In genomic region chr20:34017610-34018009, GRCh38 we compare ENCODE assay signal across 10 cellular contexts. TPM values are rescaled to one million over a fixed set of nuclear protein-coding genes. Genes with fewer than 3 reads are reported as not detected.
A peak's percentile ranks its signal among the peaks of the same experiment; 100 is the strongest.
DNase-seq lines count a peak whose midpoint lies in the region; ATAC-seq, FAIRE-seq and TF ChIP-seq lines count a peak whose summit lies in the region.
"Had no signal": no experiment of that assay in that cellular context is flagged by ENCODE, and none has a peak within 500 bp of the region (broad histone marks: within the 10 kb centered on the region; RNA-seq: fewer than 3 reads in every experiment).

No MANE protein-coding gene starts in this region.

- ATAC-seq in HepG2, result no peak
- no peak for ATAC-seq in right lobe of liver
- ATAC-seq in upper lobe of right lung, result no peak
- ATAC-seq in GM21717 (IDR thresholded peaks at IDR 0.05; ENCODE audit: unreplicated experiment), result no peak

- peaks cover 9% of the 10 kb centered on the region for H3K9me3 Mint-ChIP-seq in type B pancreatic cell

- DNase-seq in HepG2 (ENCODE audit: low spot score) (no peak), right lobe of liver (no peak), SW480 (ENCODE audit: low spot score) (peak; percentile 44), fibroblast of villous mesenchyme (ENCODE audit: low read depth) (peak; percentile 74), type B pancreatic cell (ENCODE audit: extremely low spot score, unreplicated experiment) (no peak), upper lobe of right lung (no peak), cardiac septum (ENCODE audit: low spot score) (no peak)
- DNase-seq: cerebellar nuclear complex had no signal

- H4K20me1 ChIP-seq in HepG2 (ENCODE audit: insufficient read depth, low read length), result peaks cover 63% of the 10 kb centered on the region

- peaks cover 95% of the 10 kb centered on the region for H3K79me2 ChIP-seq in HepG2 (ENCODE audit: insufficient read depth, low read length)

- no peak overlapping the region for H3K9ac ChIP-seq in HepG2 (ENCODE audit: insufficient read depth, low read depth, low read length)

- TF ChIP-seq CTCF in HepG2 (CRISPR knock-in tag; IDR thresholded peaks at IDR 0.05) (no peak), right lobe of liver (IDR thresholded peaks at IDR 0.05) (no peak), fibroblast of villous mesenchyme (IDR thresholded peaks at IDR 0.05; ENCODE audit: insufficient read depth, low read depth, low read length) (no peak), type B pancreatic cell (conservative IDR thresholded peaks at IDR 0.05) (no peak), upper lobe of right lung (IDR thresholded peaks at IDR 0.05) (no peak)

- no peaks in the 10 kb centered on the region for H3K27me3 Mint-ChIP-seq in type B pancreatic cell

- peaks cover 4 to 17% of the 10 kb centered on the region in 2 experiments; a peak in 4 of 5 replicates for H3K36me3 ChIP-seq in HepG2 (replicated peaks in 1 of 2; ENCODE audit: control insufficient read depth in 1 of 2, insufficient read depth in 2 of 2, low read length in 2 of 2)
- no peaks in the 10 kb centered on the region for H3K36me3 ChIP-seq in right lobe of liver
- H3K36me3 ChIP-seq in upper lobe of right lung, result no peaks in the 10 kb centered on the region

- H3K4me3 ChIP-seq in HepG2 (replicated peaks in 1 of 3; ENCODE audit: insufficient read depth in 1 of 3, low read depth in 2 of 3, low read length in 3 of 3) (no peak overlapping the region), right lobe of liver (no peak overlapping the region), fibroblast of villous mesenchyme (ENCODE audit: low read depth, low read length) (no peak overlapping the region), upper lobe of right lung (no peak overlapping the region)

- H3K27me3 ChIP-seq in HepG2 (ENCODE audit: control insufficient read depth in 1 of 2, insufficient read depth in 2 of 2, low read length in 2 of 2) (no peaks in the 10 kb centered on the region), right lobe of liver (no peaks in the 10 kb centered on the region), upper lobe of right lung (no peaks in the 10 kb centered on the region)

- in situ Hi-C loops in HepG2 (cut with HindIII; ENCODE audit: extremely low pct_ligation_motif_present, low pct_unique_long_range_greater_than_20kb), result no loop called here

- CTCF ChIA-PET in HepG2 (lab: Yijun Ruan, JAX; ENCODE audit: low intra/inter-chr PET ratio, low total read pairs), result no interaction called here

- peak overlapping the region; percentile 12 for H3K27ac Mint-ChIP-seq in type B pancreatic cell

- TF ChIP-seq EP300 in HepG2 (IDR thresholded peaks at IDR 0.05; ENCODE audit: low read depth in 2 of 2, low read length in 2 of 2), result no peak
- no peak for TF ChIP-seq EP300 in HepG2 (CRISPR knock-in tag; IDR thresholded peaks at IDR 0.05; ENCODE audit: borderline replicate concordance)

- no peak overlapping the region for H3K4me2 ChIP-seq in HepG2 (ENCODE audit: low read depth, low read length)

- TF ChIP-seq RAD21 in HepG2 (CRISPR knock-in tag; IDR thresholded peaks at IDR 0.05), result no peak

- peaks cover 24% of the 10 kb centered on the region for H3K36me3 Mint-ChIP-seq in type B pancreatic cell

- intact Hi-C loops in HepG2 (cut with micrococcal nuclease; ENCODE audit: unreplicated experiment), result no loop called here
- intact Hi-C loops in right lobe of liver (cut with DNase I), result no loop called here
- intact Hi-C loops in upper lobe of right lung (cut with DNase I), result no loop called here
- intact Hi-C loops in cardiac septum (cut with DNase I), result no loop called here

- no TSS peak for BruUV-seq in HepG2 (replicated peaks; lab: Mats Ljungman, UMichigan)

- H3K9me3 ChIP-seq in HepG2 (ENCODE audit: low read length) (0 out of 2 replicates have a peak, but pooled peaks cover 4% of the 10 kb centered on the region), right lobe of liver (no peaks in the 10 kb centered on the region), upper lobe of right lung (no peaks in the 10 kb centered on the region)

- peaks cover 64% of the 10 kb centered on the region for H3K4me1 ChIP-seq in HepG2 (ENCODE audit: insufficient read depth, low read length)
- H3K4me1 ChIP-seq in right lobe of liver, result peaks cover 0 to 33% (median 6%) of the 10 kb centered on the region in 4 donors
- peaks cover 54% of the 10 kb centered on the region for H3K4me1 ChIP-seq in upper lobe of right lung

- 92% methylated on average over 1 of the region's 1 CpG for WGBS in HepG2 (ENCODE audit: low lambda C conversion rate)
- 60% methylated on average over 1 of the region's 1 CpG for WGBS in right lobe of liver (ENCODE audit: insufficient coverage, low coverage, low lambda C conversion rate, missing lambda C conversion rate)

- peaks cover 57% of the 10 kb centered on the region for H3K4me1 Mint-ChIP-seq in type B pancreatic cell (ENCODE audit: unreplicated experiment)

- TF ChIP-seq POLR2A in HepG2 (IDR thresholded peaks at IDR 0.05; ENCODE audit: insufficient read depth in 1 of 2, low read depth in 2 of 2, low read length in 2 of 2), result no peak
- no peak for TF ChIP-seq POLR2A in right lobe of liver (IDR thresholded peaks at IDR 0.05)

- peak overlapping the region; percentile 7 for H3K4me3 Mint-ChIP-seq in type B pancreatic cell

- H3K27ac ChIP-seq in HepG2 (ENCODE audit: extremely low read length, insufficient read depth, low read length) (no peak overlapping the region), right lobe of liver (no peak overlapping the region), upper lobe of right lung (no peak overlapping the region)
- H3K27ac ChIP-seq: C4-2B had no signal

- POLR2A ChIA-PET in HepG2 (lab: Yijun Ruan, JAX), result interaction anchor here (1.6 to 1.8 kb wide), 2 partner anchors 13 to 25 kb away, joined by 6 to 15 read pairs; partner anchors contain the start of gene RALY

- no peak for FAIRE-seq in HepG2 (lab: Jason Lieb, UNC)

- no peak overlapping the region for H2AFZ ChIP-seq in HepG2 (ENCODE audit: low read length)

TF ChIP-seq in HepG2, 621 proteins besides CTCF, POLR2A, EP300 and RAD21:
- TF ChIP-seq NKX3-1 (CRISPR knock-in tag; IDR thresholded peaks at IDR 0.05), result no peak
- TF ChIP-seq, protein P1, sequence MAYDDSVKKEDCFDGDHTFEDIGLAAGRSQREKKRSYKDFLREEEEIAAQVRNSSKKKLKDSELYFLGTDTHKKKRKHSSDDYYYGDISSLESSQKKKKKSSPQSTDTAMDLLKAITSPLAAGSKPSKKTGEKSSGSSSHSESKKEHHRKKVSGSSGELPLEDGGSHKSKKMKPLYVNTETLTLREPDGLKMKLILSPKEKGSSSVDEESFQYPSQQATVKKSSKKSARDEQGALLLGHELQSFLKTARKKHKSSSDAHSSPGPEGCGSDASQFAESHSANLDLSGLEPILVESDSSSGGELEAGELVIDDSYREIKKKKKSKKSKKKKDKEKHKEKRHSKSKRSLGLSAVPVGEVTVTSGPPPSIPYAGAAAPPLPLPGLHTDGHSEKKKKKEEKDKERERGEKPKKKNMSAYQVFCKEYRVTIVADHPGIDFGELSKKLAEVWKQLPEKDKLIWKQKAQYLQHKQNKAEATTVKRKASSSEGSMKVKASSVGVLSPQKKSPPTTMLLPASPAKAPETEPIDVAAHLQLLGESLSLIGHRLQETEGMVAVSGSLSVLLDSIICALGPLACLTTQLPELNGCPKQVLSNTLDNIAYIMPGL (CRISPR knock-in tag; IDR thresholded peaks at IDR 0.05; ENCODE audit: borderline replicate concordance in 1 of 2, low read depth in 1 of 2), result no peak
- 0 out of 2 replicates have a peak, but pooled peaks have one; percentile 26 for TF ChIP-seq CREB1 (IDR thresholded peaks at IDR 0.05)
- TF ChIP-seq CREB1 (CRISPR knock-in tag; IDR thresholded peaks at IDR 0.05), result no peak
TF ChIP-seq in HepG2: peak in this region for 1.

RNA-seq across cellular contexts. Expression of gene RALY, which starts 23.9 kb away (rescaled TPM):
- 186 and 213 TPM in 2 replicates for total RNA-seq in HepG2 (2016; rRNA removed; fragmentation: Illumina TruSeq; extraction: Trizol)
- 149 TPM in 2 replicates for total RNA-seq in HepG2 (2016; cell fraction: cytosol; rRNA removed; fragmentation: Illumina TruSeq; extraction: Trizol; ENCODE audit: low read depth)
- 189 and 205 TPM in 2 replicates for total RNA-seq in HepG2 (2016; cell fraction: insoluble cytoplasmic fraction; rRNA removed; fragmentation: Illumina TruSeq; extraction: Trizol)
- 212 and 253 TPM in 2 replicates for total RNA-seq in HepG2 (2016; cell fraction: membrane; rRNA removed; fragmentation: Illumina TruSeq; extraction: Trizol)
- total RNA-seq in HepG2 (2016; cell fraction: nucleus; rRNA removed; fragmentation: Illumina TruSeq; extraction: Trizol), result 108 and 117 TPM in 2 replicates
- 178 and 179 TPM in 2 replicates for polyA plus RNA-seq in HepG2 (2011; rRNA removed)
- polyA plus RNA-seq in HepG2 (2011; cell fraction: cytosol; rRNA removed), result 154 and 230 TPM in 2 replicates
- polyA plus RNA-seq in HepG2 (2011; cell fraction: nucleus; rRNA removed), result 90.5 and 93.6 TPM in 2 replicates
- 139 and 151 TPM in 2 replicates for polyA plus RNA-seq in HepG2 (2012)
- polyA plus RNA-seq in HepG2 (2016; cell fraction: cytosol; fragmentation: Illumina TruSeq; extraction: Trizol; ENCODE audit: low read depth), result 205 and 264 TPM in 2 replicates
- 400 and 432 TPM in 2 replicates for polyA plus RNA-seq in HepG2 (2016; cell fraction: insoluble cytoplasmic fraction; fragmentation: Illumina TruSeq; extraction: Trizol; ENCODE audit: low read depth)
- polyA plus RNA-seq in HepG2 (2016; cell fraction: membrane; fragmentation: Illumina TruSeq; extraction: Trizol; ENCODE audit: low read depth), result 287 and 342 TPM in 2 replicates
- polyA plus RNA-seq in HepG2 (2016; cell fraction: nucleus; fragmentation: Illumina TruSeq; extraction: Trizol; ENCODE audit: insufficient read depth, low read depth), result 252 and 257 TPM in 2 replicates
- 148 and 200 TPM in 2 replicates for polyA minus RNA-seq in HepG2 (2011; rRNA and poly(A)+ RNA removed; ENCODE audit: low replicate concordance)
- 99.8 and 102 TPM in 2 replicates for polyA minus RNA-seq in HepG2 (2011; cell fraction: cytosol; rRNA and poly(A)+ RNA removed)
- 75.0 and 76.2 TPM in 2 replicates for polyA minus RNA-seq in HepG2 (2011; cell fraction: nucleus; rRNA and poly(A)+ RNA removed)
- 10 to 100 TPM; 24.8 to 42.1 (median 33.4) TPM for total RNA-seq in right lobe of liver
- total RNA-seq in fibroblast of villous mesenchyme, result 42.3 and 50.6 TPM in 2 replicates
- 200 and 215 TPM in 2 replicates for total RNA-seq in type B pancreatic cell (ENCODE audit: low replicate concordance)
- total RNA-seq in upper lobe of right lung, result 130 TPM
- total RNA-seq in cardiac septum, result 110 TPM

Comparison
In these comparisons a context has a peak if more than half of its experiments do, and no peak if none do; other contexts are left out.
1. DNase-seq: peak in SW480 (single experiment) and fibroblast of villous mesenchyme (single experiment); none in HepG2 (single experiment), right lobe of liver (0 of 3), type B pancreatic cell (single experiment), upper lobe of right lung (single experiment) and cardiac septum (single experiment).